In the genomic region with DNA sequence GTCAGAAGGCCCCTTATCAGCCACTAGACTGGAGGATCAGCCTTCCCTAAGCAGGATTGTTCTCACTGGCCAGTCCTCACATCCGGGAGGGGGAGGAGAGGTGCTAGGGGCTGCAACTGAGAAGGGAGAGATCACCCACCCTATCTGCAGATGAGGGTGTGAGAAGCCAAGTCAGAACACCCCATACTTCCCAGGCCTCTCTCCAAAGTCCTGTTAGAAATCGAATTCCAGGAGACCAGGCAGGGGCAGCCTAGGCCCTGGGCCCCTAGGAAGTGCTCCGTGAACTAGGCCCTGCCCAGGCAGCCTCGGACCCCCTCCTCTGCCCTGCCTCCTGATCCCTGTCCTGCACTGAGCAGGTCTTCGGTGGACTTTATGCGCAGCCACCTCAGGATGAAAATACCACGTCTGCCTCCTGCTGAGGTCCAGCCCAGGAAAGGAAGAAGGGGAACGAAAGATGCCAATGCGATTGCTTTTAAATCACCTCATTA, we compare ENCODE assay signal across 8 cellular contexts. TPM values are rescaled to one million over a fixed set of nuclear protein-coding genes. Genes with fewer than 3 reads are reported as not detected.
DNase-seq lines count a peak whose midpoint lies in the region; ATAC-seq and TF ChIP-seq lines count a peak whose summit lies in the region.

No MANE protein-coding gene starts in this region.

- H3K36me3 Mint-ChIP-seq in IgD-negative memory B cell = no peaks in the 10 kb centered on the region

- H3K4me1 ChIP-seq in right lobe of liver (peaks cover 0 to 4% (median 0%) of the 10 kb centered on the region in 4 donors), upper lobe of right lung (peaks cover 13% of the 10 kb centered on the region)

- no peaks in the 10 kb centered on the region for H3K9me3 ChIP-seq in right lobe of liver
- H3K9me3 ChIP-seq in upper lobe of right lung = no peaks in the 10 kb centered on the region

- H3K27me3 Mint-ChIP-seq in IgD-negative memory B cell = peaks cover 40% of the 10 kb centered on the region

- H3K36me3 ChIP-seq in right lobe of liver (no peaks in the 10 kb centered on the region), upper lobe of right lung (no peaks in the 10 kb centered on the region)

- intact Hi-C loops in right lobe of liver (cut with DNase I) = no loop called here
- intact Hi-C loops in upper lobe of right lung (cut with DNase I) = no loop called here

- peak overlapping the region; percentile 11 to 73 (median 52) for H3K27ac ChIP-seq in right lobe of liver
- peak overlapping the region; percentile 87 for H3K27ac ChIP-seq in upper lobe of right lung

- WGBS in right lobe of liver (ENCODE audit: insufficient coverage, low coverage, low lambda C conversion rate, missing lambda C conversion rate) = 19% methylated on average over 6 of the region's 9 CpGs

- TF ChIP-seq POLR2A in right lobe of liver (IDR thresholded peaks at IDR 0.05) = no peak

- peak overlapping the region; percentile 80 to 95 for H3K4me3 ChIP-seq in cardiac fibroblast (replicated peaks in 1 of 2; ENCODE audit: low read depth in 2 of 2, low read length in 2 of 2)
- peak overlapping the region; percentile 67 to 83 (median 68) for H3K4me3 ChIP-seq in right lobe of liver
- H3K4me3 ChIP-seq in upper lobe of right lung = peak overlapping the region; percentile 81

- no peak overlapping the region for H3K27ac Mint-ChIP-seq in IgD-negative memory B cell

- H3K4me3 Mint-ChIP-seq in IgD-negative memory B cell = peak overlapping the region; percentile 10 to 89 (median 74)

- DNase-seq in AG08396 (ENCODE audit: low spot score) (peak; percentile 32), cardiac fibroblast (ENCODE audit: low read depth in 2 of 2) (peak; percentile 32 to 36), right lobe of liver (no peak), upper lobe of right lung (no peak), Kasumi-1 (lab: John Stamatoyannopoulos, UW) (no peak), SIG-M5 treated with dmso at 0.1 percent for 504 hours (lab: John Stamatoyannopoulos, UW; ENCODE audit: unreplicated experiment) (no peak)

- H3K9me3 Mint-ChIP-seq in IgD-negative memory B cell = no peaks in the 10 kb centered on the region

- TF ChIP-seq CTCF in cardiac fibroblast (IDR thresholded peaks at IDR 0.05; ENCODE audit: low read depth, low read length) (no peak), right lobe of liver (IDR thresholded peaks at IDR 0.05) (no peak), upper lobe of right lung (IDR thresholded peaks at IDR 0.05) (no peak)

- no peak for ATAC-seq in right lobe of liver
- ATAC-seq in upper lobe of right lung = no peak
- no peak for ATAC-seq in HG02610 (IDR thresholded peaks at IDR 0.05; ENCODE audit: unreplicated experiment)

- H3K27me3 ChIP-seq in right lobe of liver = no peaks in the 10 kb centered on the region
- H3K27me3 ChIP-seq in upper lobe of right lung = no peaks in the 10 kb centered on the region

- H3K4me1 Mint-ChIP-seq in IgD-negative memory B cell = peaks cover 0 to 4% (median 2%) of the 10 kb centered on the region in 3 donors

RNA-seq across cellular contexts. Expression of a gene that starts 0.9 kb away (rescaled TPM):
- polyA plus RNA-seq in IgD-negative memory B cell = not detected
- total RNA-seq in right lobe of liver (1 to 10 TPM in 5 of 6 experiments, under 1 TPM in 1; 0.92 to 2.2 (median 1.2) TPM), upper lobe of right lung (8.1 TPM)

RNA-seq across cellular contexts. Expression of a gene that starts 17.7 kb away (rescaled TPM):
- not detected for polyA plus RNA-seq in IgD-negative memory B cell
- not detected for total RNA-seq in right lobe of liver
- not detected for total RNA-seq in upper lobe of right lung

Comparison
In these comparisons a context has a peak if more than half of its experiments do, and no peak if none do; other contexts are left out.
1. DNase-seq: peak in AG08396 (single experiment) and cardiac fibroblast (2 of 2); none in right lobe of liver (0 of 3), upper lobe of right lung (single experiment), Kasumi-1 (0 of 2) and SIG-M5 treated with dmso at 0.1 percent for 504 hours (single experiment).
2. Peak in every context shown above with its lines, with median percentiles within 50 percentile points of each other: H3K4me3 ChIP-seq.